ENCODE assay signal across 8 cellular contexts in genomic region chr15:26772588-26773484, GRCh38. TPM values are rescaled to one million over a fixed set of nuclear protein-coding genes. Genes with fewer than 3 reads are reported as not detected.
DNase-seq lines count a peak whose midpoint lies in the region; ATAC-seq and TF ChIP-seq lines count a peak whose summit lies in the region.

Gene GABRB3, minus strand, starts transcription at chr15:26773066.

- no peak for ATAC-seq in stimulated activated naive CD8-positive, alpha-beta T cell treated with anti-CD3 and anti-CD28 coated beads, Interleukin-15, amount 100 ng/mL, for 72 hours
- ATAC-seq in stimulated activated naive CD8-positive, alpha-beta T cell treated with anti-CD3 and anti-CD28 coated beads, Interleukin-15, Interleukin-2, amounts not matched to agents 100 U/mL and 50 U/mL, for 24 hours = no peak
- peak; percentile 92 for ATAC-seq in left lung

- DNase-seq in stimulated activated naive CD8-positive, alpha-beta T cell treated with anti-CD3 and anti-CD28 coated beads, Interleukin-15, amount 100 ng/mL, for 72 hours = no peak
- no peak for DNase-seq in stimulated activated naive CD8-positive, alpha-beta T cell treated with anti-CD3 and anti-CD28 coated beads, Interleukin-15, Interleukin-2, amounts not matched to agents 100 U/mL and 50 U/mL, for 24 hours
- DNase-seq in left lung (peak; percentile 47 to 80), transverse colon (no peak), NAMALWA (ENCODE audit: low spot score) (no peak), MCF 10A (ENCODE audit: unreplicated experiment) (no peak)
- no peak for DNase-seq in activated naive CD4-positive, alpha-beta T cell treated with anti-CD3 and anti-CD28 coated beads for 36 hours

- H3K4me1 ChIP-seq in left lung (peaks cover 0 to 14% of the 10 kb centered on the region in 2 donors), transverse colon (peaks cover 0 to 15% (median 2%) of the 10 kb centered on the region in 4 donors)

- TF ChIP-seq CTCF in brain (conservative IDR thresholded peaks at IDR 0.05) (no peak), left lung (IDR thresholded peaks at IDR 0.05) (no peak), transverse colon (IDR thresholded peaks at IDR 0.05) (no peak), MCF 10A (IDR thresholded peaks at IDR 0.05; ENCODE audit: unreplicated experiment) (no peak)

- peak within 1 kb of the TSS in 1 of 2 donors; percentile 8 for H3K27ac Mint-ChIP-seq in stimulated activated naive CD8-positive, alpha-beta T cell treated with anti-CD3 and anti-CD28 coated beads, Interleukin-15, amount 100 ng/mL, for 72 hours
- H3K27ac Mint-ChIP-seq in brain (peak within 1 kb of the TSS; percentile 43 to 98 (median 86)), MCF 10A (ENCODE audit: low read depth, unreplicated experiment) (no peak within 1 kb of the TSS)
- H3K27ac Mint-ChIP-seq in activated naive CD4-positive, alpha-beta T cell treated with anti-CD3 and anti-CD28 coated beads for 36 hours = no peak within 1 kb of the TSS

- no TSS peak for BruUV-seq in MCF 10A (replicated peaks; lab: Mats Ljungman, UMichigan)

- peaks cover 7% of the 10 kb centered on the region for H3K36me3 Mint-ChIP-seq in brain
- peaks cover 2% of the 10 kb centered on the region for H3K36me3 Mint-ChIP-seq in activated naive CD4-positive, alpha-beta T cell treated with anti-CD3 and anti-CD28 coated beads for 36 hours (ENCODE audit: low read depth)
- no peaks in the 10 kb centered on the region for H3K36me3 Mint-ChIP-seq in MCF 10A (ENCODE audit: insufficient read depth, unreplicated experiment)

- H3K36me3 ChIP-seq in left lung (no peaks in the 10 kb centered on the region), transverse colon (no peaks in the 10 kb centered on the region)

- H3K9me3 Mint-ChIP-seq in stimulated activated naive CD8-positive, alpha-beta T cell treated with anti-CD3 and anti-CD28 coated beads, Interleukin-15, amount 100 ng/mL, for 72 hours = no peaks in the 10 kb centered on the region
- no peaks in the 10 kb centered on the region for H3K9me3 Mint-ChIP-seq in brain
- no peaks in the 10 kb centered on the region for H3K9me3 Mint-ChIP-seq in activated naive CD4-positive, alpha-beta T cell treated with anti-CD3 and anti-CD28 coated beads for 36 hours
- H3K9me3 Mint-ChIP-seq in MCF 10A (ENCODE audit: unreplicated experiment) = peaks cover 28% of the 10 kb centered on the region

- H3K27ac ChIP-seq in left lung (no peak within 1 kb of the TSS), transverse colon (no peak within 1 kb of the TSS)

- H3K9me3 ChIP-seq in left lung (no peaks in the 10 kb centered on the region), transverse colon (no peaks in the 10 kb centered on the region)

- H3K27me3 Mint-ChIP-seq in stimulated activated naive CD8-positive, alpha-beta T cell treated with anti-CD3 and anti-CD28 coated beads, Interleukin-15, amount 100 ng/mL, for 72 hours = peaks cover 60% of the 10 kb centered on the region
- H3K27me3 Mint-ChIP-seq in brain (peaks cover 35% of the 10 kb centered on the region), MCF 10A (ENCODE audit: insufficient read depth, unreplicated experiment) (no peaks in the 10 kb centered on the region)
- peaks cover 39% of the 10 kb centered on the region for H3K27me3 Mint-ChIP-seq in activated naive CD4-positive, alpha-beta T cell treated with anti-CD3 and anti-CD28 coated beads for 36 hours (ENCODE audit: low read depth)

- H3K4me1 Mint-ChIP-seq in stimulated activated naive CD8-positive, alpha-beta T cell treated with anti-CD3 and anti-CD28 coated beads, Interleukin-15, amount 100 ng/mL, for 72 hours = peaks cover 4% of the 10 kb centered on the region
- H3K4me1 Mint-ChIP-seq in brain = peaks cover 54% of the 10 kb centered on the region
- peaks cover 8% of the 10 kb centered on the region for H3K4me1 Mint-ChIP-seq in activated naive CD4-positive, alpha-beta T cell treated with anti-CD3 and anti-CD28 coated beads for 36 hours (ENCODE audit: low read depth)
- H3K4me1 Mint-ChIP-seq in MCF 10A (ENCODE audit: insufficient read depth, unreplicated experiment) = no peaks in the 10 kb centered on the region

- in situ Hi-C loops in transverse colon (cut with MboI; ENCODE audit: low pct_ligation_motif_present in 1 of 4, low pct_unique_long_range_greater_than_20kb in 1 of 4, low sequenced_read_pairs in 3 of 4) = no loop called here

- CTCF ChIA-PET in activated naive CD4-positive, alpha-beta T cell treated with anti-CD3 and anti-CD28 coated beads for 36 hours (lab: Charles Lee) = no interaction called here
- CTCF ChIA-PET in MCF 10A (lab: Yijun Ruan, JAX) = no interaction called here

- no peak for TF ChIP-seq POLR2A in transverse colon (IDR thresholded peaks at IDR 0.05)

- POLR2A ChIA-PET in MCF 10A (lab: Yijun Ruan, JAX) = no interaction called here

- H3K4me3 ChIP-seq in left lung = peak within 1 kb of the TSS; percentile 9 to 19
- peak within 1 kb of the TSS in 3 of 4 donors; percentile 20 to 43 (median 35) for H3K4me3 ChIP-seq in transverse colon

- 35% methylated on average over 49 of the region's 126 CpGs; no CpG with 5 or more reads in 1 of the 2 donors for WGBS in transverse colon (ENCODE audit: low coverage in 1 of 2), 2 donors

- peak within 1 kb of the TSS; percentile 53 to 57 for H3K4me3 Mint-ChIP-seq in stimulated activated naive CD8-positive, alpha-beta T cell treated with anti-CD3 and anti-CD28 coated beads, Interleukin-15, amount 100 ng/mL, for 72 hours
- peak within 1 kb of the TSS; percentile 90 to 93 (median 93) for H3K4me3 Mint-ChIP-seq in brain
- H3K4me3 Mint-ChIP-seq in activated naive CD4-positive, alpha-beta T cell treated with anti-CD3 and anti-CD28 coated beads for 36 hours = no peak within 1 kb of the TSS
- no peak within 1 kb of the TSS for H3K4me3 Mint-ChIP-seq in MCF 10A (ENCODE audit: unreplicated experiment)

- intact Hi-C loops in left lung (cut with DNase I) (no loop called here), transverse colon (cut with DNase I; ENCODE audit: low total_unique reads) (no loop called here), MCF 10A (cut with micrococcal nuclease) (no loop called here)
- intact Hi-C loops in activated naive CD4-positive, alpha-beta T cell treated with anti-CD3 and anti-CD28 coated beads for 36 hours (cut with micrococcal nuclease) = no loop called here

- H3K27me3 ChIP-seq in left lung (peaks cover 36 to 84% of the 10 kb centered on the region in 2 donors), transverse colon (peaks cover 58% of the 10 kb centered on the region)

- TF ChIP-seq EP300 in transverse colon (IDR thresholded peaks at IDR 0.05; ENCODE audit: low read depth) = no peak

RNA-seq across cellular contexts. Expression of gene GABRB3, which starts in this region (rescaled TPM):
- polyA plus RNA-seq in brain (ENCODE audit: insufficient read depth, low read depth, low replicate concordance) = 61.1 TPM
- total RNA-seq in left lung (1 to 10 TPM in 1 of 2 donors, under 1 TPM in 1; 0.94 to 2.6 TPM), transverse colon (1 to 10 TPM in 2 of 4 donors, under 1 TPM in 2; 0.20 to 3.8 (median 1.2) TPM), MCF 10A (2022) (not detected in 2 replicates)
- under 1 TPM in 1 of 2 experiments, not detected in 1; 0.19 TPM for total RNA-seq in activated naive CD4-positive, alpha-beta T cell treated with anti-CD3 and anti-CD28 coated beads for 36 hours

Comparison
In these comparisons a context has a peak if more than half of its experiments do, and no peak if none do; other contexts are left out.
1. DNase-seq: peak in left lung (2 of 2); none in stimulated activated naive CD8-positive, alpha-beta T cell treated with anti-CD3 and anti-CD28 coated beads, Interleukin-15, amount 100 ng/mL, for 72 hours (0 of 2), stimulated activated naive CD8-positive, alpha-beta T cell treated with anti-CD3 and anti-CD28 coated beads, Interleukin-15, Interleukin-2, amounts not matched to agents 100 U/mL and 50 U/mL, for 24 hours (single experiment), transverse colon (single experiment), NAMALWA (single experiment), activated naive CD4-positive, alpha-beta T cell treated with anti-CD3 and anti-CD28 coated beads for 36 hours (single experiment) and MCF 10A (single experiment).
2. H3K27ac Mint-ChIP-seq: peak in brain (5 of 5); none in activated naive CD4-positive, alpha-beta T cell treated with anti-CD3 and anti-CD28 coated beads for 36 hours (single experiment) and MCF 10A (single experiment).
3. H3K4me3 Mint-ChIP-seq: peak in stimulated activated naive CD8-positive, alpha-beta T cell treated with anti-CD3 and anti-CD28 coated beads, Interleukin-15, amount 100 ng/mL, for 72 hours (2 of 2) and brain (5 of 5); none in activated naive CD4-positive, alpha-beta T cell treated with anti-CD3 and anti-CD28 coated beads for 36 hours (single experiment) and MCF 10A (single experiment).